8 cellular contexts compared by ENCODE assay signal in the genomic region with DNA sequence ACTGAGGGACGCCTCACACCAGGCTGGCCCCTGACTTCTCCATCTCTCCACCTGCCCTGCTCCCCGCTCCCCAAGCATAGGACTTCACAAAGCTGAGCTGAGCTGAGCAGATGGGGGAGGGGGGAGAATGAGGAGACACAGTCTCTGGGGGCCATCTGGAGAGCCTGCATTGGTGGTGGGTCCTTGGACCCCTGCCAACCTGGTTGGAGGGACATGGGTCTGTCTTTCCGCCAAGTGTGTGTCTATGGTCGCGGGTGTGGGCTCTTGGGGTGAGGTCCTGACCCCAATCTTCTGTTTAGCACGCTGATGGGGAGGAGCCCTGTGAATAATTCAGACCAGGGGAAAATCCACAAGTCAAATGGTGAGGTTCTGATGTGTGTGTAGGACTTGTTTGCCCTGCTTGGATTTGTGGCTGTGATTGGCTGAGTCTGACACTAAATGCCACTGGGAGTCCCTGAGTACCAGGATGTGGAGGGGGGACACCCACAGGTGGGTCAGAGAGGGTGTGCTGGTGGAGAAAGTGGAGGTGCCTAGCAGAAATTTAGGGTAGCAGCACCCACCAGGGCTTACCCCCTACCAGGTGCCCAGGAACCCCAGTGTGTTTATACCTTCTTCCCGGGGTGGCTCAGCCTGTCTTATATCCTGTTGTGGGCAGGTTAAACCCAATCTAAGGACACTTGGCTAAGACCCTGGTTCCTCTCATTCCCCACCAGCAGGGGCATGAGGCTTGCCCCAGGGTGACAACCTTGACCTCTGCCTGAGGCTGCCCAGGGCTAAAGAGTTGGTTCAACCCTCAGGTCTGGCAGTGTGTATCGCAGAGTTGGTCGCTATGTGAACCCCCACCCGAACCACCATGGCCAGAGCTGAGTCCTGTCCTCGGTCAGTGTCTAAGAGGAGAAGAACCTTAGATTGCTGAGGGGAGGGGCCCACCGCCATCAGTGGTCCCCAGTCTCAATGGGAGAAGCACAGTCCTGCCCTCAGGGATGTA. TPM values are rescaled to one million over a fixed set of nuclear protein-coding genes. Genes with fewer than 3 reads are reported as not detected.
DNase-seq lines count a peak whose midpoint lies in the region; ATAC-seq and TF ChIP-seq lines count a peak whose summit lies in the region.

No MANE protein-coding gene starts in this region.

- no peak for DNase-seq in CD14-positive monocyte (ENCODE audit: low spot score)
- peak; percentile 74 for DNase-seq in natural killer cell treated with Interleukin-12 subunit alpha and Interleukin-12 subunit beta and Interleukin-15 and Interleukin-18, amount 100 ng/mL, for 72 hours (ENCODE audit: low spot score)
- DNase-seq in tibial nerve (ENCODE audit: low spot score in 2 of 2): no peak
- no peak for DNase-seq in amniotic stem cell (lab: John Stamatoyannopoulos, UW)

- intact Hi-C loops in CD14-positive monocyte (cut with micrococcal nuclease): no loop called here

- no peaks in the 10 kb centered on the region for H3K9me2 ChIP-seq in Loucy (replicated peaks; ENCODE audit: low read depth, low read length)

- TF ChIP-seq CTCF in CD14-positive monocyte (IDR thresholded peaks at IDR 0.05) (no peak), Loucy (conservative IDR thresholded peaks at IDR 0.05; ENCODE audit: low read length) (peak; percentile 47), tibial nerve (IDR thresholded peaks at IDR 0.05) (no peak)

- no peak overlapping the region for H2AFZ ChIP-seq in Loucy (ENCODE audit: low read length)

- H3K4me3 Mint-ChIP-seq in CD14-positive monocyte: peak overlapping the region; percentile 97 to 99
- H3K4me3 Mint-ChIP-seq in activated naive CD4-positive, alpha-beta T cell treated with anti-CD3 and anti-CD28 coated beads, Interleukin-2, amount 50 U/mL, for 24 hours: peak overlapping the region; percentile 94
- H3K4me3 Mint-ChIP-seq in natural killer cell treated with Interleukin-12 subunit alpha and Interleukin-12 subunit beta and Interleukin-15 and Interleukin-18, amount 100 ng/mL, for 72 hours: peak overlapping the region; percentile 90

- no peaks in the 10 kb centered on the region for H3K9me3 ChIP-seq in Loucy (ENCODE audit: insufficient read depth, low read depth, low read length)
- H3K9me3 ChIP-seq in tibial nerve: no peaks in the 10 kb centered on the region

- WGBS in tibial nerve, 2 donors: 75 to 79% methylated on average over 7 to 9 of the region's 12 CpGs

- H3K9me3 Mint-ChIP-seq in CD14-positive monocyte: peaks cover 0 to 3% (median 0%) of the 10 kb centered on the region in 7 donors
- H3K9me3 Mint-ChIP-seq in activated naive CD4-positive, alpha-beta T cell treated with anti-CD3 and anti-CD28 coated beads, Interleukin-2, amount 50 U/mL, for 24 hours: no peaks in the 10 kb centered on the region
- no peaks in the 10 kb centered on the region for H3K9me3 Mint-ChIP-seq in natural killer cell treated with Interleukin-12 subunit alpha and Interleukin-12 subunit beta and Interleukin-15 and Interleukin-18, amount 100 ng/mL, for 72 hours

- H3K4me3 ChIP-seq in Loucy (ENCODE audit: low read length, poor library complexity, severe bottlenecking) (peak overlapping the region; percentile 87), tibial nerve (peak overlapping the region in 2 of 4 donors; percentile 60 to 67)

- peak overlapping the region; percentile 87 for H3K4me2 ChIP-seq in Loucy (ENCODE audit: low read depth, low read length, poor library complexity, severe bottlenecking)

- peaks cover 0 to 4% (median 0%) of the 10 kb centered on the region in 3 donors for H3K27me3 Mint-ChIP-seq in CD14-positive monocyte (ENCODE audit: low read depth in 3 of 3)
- no peaks in the 10 kb centered on the region for H3K27me3 Mint-ChIP-seq in activated naive CD4-positive, alpha-beta T cell treated with anti-CD3 and anti-CD28 coated beads, Interleukin-2, amount 50 U/mL, for 24 hours
- no peaks in the 10 kb centered on the region for H3K27me3 Mint-ChIP-seq in natural killer cell treated with Interleukin-12 subunit alpha and Interleukin-12 subunit beta and Interleukin-15 and Interleukin-18, amount 100 ng/mL, for 72 hours

- H3K4me1 ChIP-seq in Loucy (ENCODE audit: insufficient read depth, low read length, poor library complexity, severe bottlenecking) (peaks cover 72% of the 10 kb centered on the region), tibial nerve (peaks cover 0 to 56% (median 15%) of the 10 kb centered on the region in 4 donors)

- H3K9ac ChIP-seq in Loucy (ENCODE audit: low read depth, low read length, poor library complexity, severe bottlenecking): peak overlapping the region; percentile 99

- peak overlapping the region in 2 of 4 donors; percentile 80 to 91 for H3K27ac ChIP-seq in tibial nerve

- ATAC-seq in natural killer cell treated with Interleukin-12 subunit alpha and Interleukin-12 subunit beta and Interleukin-15 and Interleukin-18, amount 100 ng/mL, for 72 hours: peak; percentile 4 to 10
- no peak for ATAC-seq in GM18873 (IDR thresholded peaks at IDR 0.05; ENCODE audit: low FRiP score, unreplicated experiment)
- no peak for ATAC-seq in GM18861 (IDR thresholded peaks at IDR 0.05; ENCODE audit: unreplicated experiment)

- peak overlapping the region; percentile 98 to 100 (median 100) for H3K27ac Mint-ChIP-seq in CD14-positive monocyte
- peak overlapping the region; percentile 100 for H3K27ac Mint-ChIP-seq in activated naive CD4-positive, alpha-beta T cell treated with anti-CD3 and anti-CD28 coated beads, Interleukin-2, amount 50 U/mL, for 24 hours
- peak overlapping the region; percentile 100 for H3K27ac Mint-ChIP-seq in natural killer cell treated with Interleukin-12 subunit alpha and Interleukin-12 subunit beta and Interleukin-15 and Interleukin-18, amount 100 ng/mL, for 72 hours

- no peak for TF ChIP-seq POLR2A in tibial nerve (IDR thresholded peaks at IDR 0.05)

- peaks cover 93% of the 10 kb centered on the region for H3K79me2 ChIP-seq in Loucy (ENCODE audit: insufficient read depth, low read length)

- peaks cover 41 to 67% of the 10 kb centered on the region in 2 donors for H3K36me3 Mint-ChIP-seq in CD14-positive monocyte
- peaks cover 4% of the 10 kb centered on the region for H3K36me3 Mint-ChIP-seq in activated naive CD4-positive, alpha-beta T cell treated with anti-CD3 and anti-CD28 coated beads, Interleukin-2, amount 50 U/mL, for 24 hours
- H3K36me3 Mint-ChIP-seq in natural killer cell treated with Interleukin-12 subunit alpha and Interleukin-12 subunit beta and Interleukin-15 and Interleukin-18, amount 100 ng/mL, for 72 hours: no peaks in the 10 kb centered on the region

- H3K36me3 ChIP-seq in Loucy (ENCODE audit: insufficient read depth, low read length) (no peaks in the 10 kb centered on the region), tibial nerve (no peaks in the 10 kb centered on the region)

- no peak for TF ChIP-seq EP300 in tibial nerve (IDR thresholded peaks at IDR 0.05)

- H3K27me3 ChIP-seq in Loucy (ENCODE audit: insufficient read depth, low read length, poor library complexity, severe bottlenecking) (no peaks in the 10 kb centered on the region), tibial nerve (peaks cover 0 to 9% of the 10 kb centered on the region in 2 donors)

- peaks cover 72% of the 10 kb centered on the region for H3K4me1 Mint-ChIP-seq in CD14-positive monocyte
- peaks cover 70% of the 10 kb centered on the region for H3K4me1 Mint-ChIP-seq in activated naive CD4-positive, alpha-beta T cell treated with anti-CD3 and anti-CD28 coated beads, Interleukin-2, amount 50 U/mL, for 24 hours
- H3K4me1 Mint-ChIP-seq in natural killer cell treated with Interleukin-12 subunit alpha and Interleukin-12 subunit beta and Interleukin-15 and Interleukin-18, amount 100 ng/mL, for 72 hours (ENCODE audit: low read depth in 2 of 2): peaks cover 68 to 71% of the 10 kb centered on the region in 2 donors

- peaks cover 26% of the 10 kb centered on the region for H4K20me1 ChIP-seq in Loucy (ENCODE audit: insufficient read depth, low read length, poor library complexity, severe bottlenecking)

- H3F3A ChIP-seq in Loucy (ENCODE audit: low read depth): peaks cover 15% of the 10 kb centered on the region

RNA-seq across cellular contexts. Expression of gene FMNL1, which starts 2.1 kb away (rescaled TPM):
- polyA plus RNA-seq in CD14-positive monocyte: 10 to 100 TPM; 23.8 to 24.8 TPM
- total RNA-seq in natural killer cell treated with Interleukin-12 subunit alpha and Interleukin-12 subunit beta and Interleukin-15 and Interleukin-18, amount 100 ng/mL, for 72 hours: 100 to 1,000 TPM; 280 to 380 TPM
- 10 to 100 TPM; 19.2 to 42.9 (median 24.6) TPM for total RNA-seq in tibial nerve

RNA-seq across cellular contexts. Expression of gene SPATA32, which starts 38.1 kb away (rescaled TPM):
- not detected for polyA plus RNA-seq in CD14-positive monocyte
- under 1 TPM; 0.62 to 0.81 TPM for total RNA-seq in natural killer cell treated with Interleukin-12 subunit alpha and Interleukin-12 subunit beta and Interleukin-15 and Interleukin-18, amount 100 ng/mL, for 72 hours
- total RNA-seq in tibial nerve: not detected

Comparison
In these comparisons a context has a peak if more than half of its experiments do, and no peak if none do; other contexts are left out.
1. ATAC-seq: peak in natural killer cell treated with Interleukin-12 subunit alpha and Interleukin-12 subunit beta and Interleukin-15 and Interleukin-18, amount 100 ng/mL, for 72 hours (2 of 2); none in GM18873 (single experiment) and GM18861 (single experiment).
2. RNA of gene FMNL1, which starts 2.1 kb away (total RNA-seq): 280 to 380 TPM in natural killer cell treated with Interleukin-12 subunit alpha and Interleukin-12 subunit beta and Interleukin-15 and Interleukin-18, amount 100 ng/mL, for 72 hours; 19.2 to 42.9 TPM in tibial nerve; every median in the first group is over 4 times any median in the second.
3. Peak in every context shown above with its lines, with median percentiles within 50 percentile points of each other: H3K27ac Mint-ChIP-seq and H3K4me3 Mint-ChIP-seq.